In the genomic region with DNA sequence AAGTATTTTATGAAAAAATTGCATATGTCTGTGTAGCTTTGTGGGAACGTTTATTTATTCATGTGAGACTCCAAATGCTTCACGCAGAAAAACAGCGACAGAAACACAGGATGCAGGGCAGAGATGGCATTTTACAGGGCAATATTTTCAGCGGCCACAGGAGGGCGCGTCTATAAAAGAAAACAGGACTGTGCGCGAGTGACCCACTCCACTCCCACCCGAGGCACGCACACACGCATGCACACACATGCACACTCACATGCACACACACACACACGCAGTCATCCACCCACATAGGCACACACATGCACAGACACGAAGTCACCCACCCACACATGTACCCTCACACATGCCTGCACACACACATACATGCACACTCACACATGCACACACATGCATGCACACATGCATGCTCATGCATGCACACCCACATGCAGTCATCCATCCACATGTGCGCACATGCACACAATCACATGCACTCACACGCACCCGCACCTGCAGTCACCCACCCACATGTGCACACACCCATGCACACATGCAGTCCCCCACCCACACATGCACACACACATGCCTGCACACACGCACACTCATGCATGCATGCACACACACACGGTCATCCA, we compare ENCODE assay signal across 1 cellular context.
TF ChIP-seq lines count a peak whose summit lies in the region.

No MANE protein-coding gene starts in this region.

TF ChIP-seq in K562, 482 proteins besides CTCF, POLR2A, EP300 and RAD21 (continued from another document and continues in another):
- TF ChIP-seq, protein P1, sequence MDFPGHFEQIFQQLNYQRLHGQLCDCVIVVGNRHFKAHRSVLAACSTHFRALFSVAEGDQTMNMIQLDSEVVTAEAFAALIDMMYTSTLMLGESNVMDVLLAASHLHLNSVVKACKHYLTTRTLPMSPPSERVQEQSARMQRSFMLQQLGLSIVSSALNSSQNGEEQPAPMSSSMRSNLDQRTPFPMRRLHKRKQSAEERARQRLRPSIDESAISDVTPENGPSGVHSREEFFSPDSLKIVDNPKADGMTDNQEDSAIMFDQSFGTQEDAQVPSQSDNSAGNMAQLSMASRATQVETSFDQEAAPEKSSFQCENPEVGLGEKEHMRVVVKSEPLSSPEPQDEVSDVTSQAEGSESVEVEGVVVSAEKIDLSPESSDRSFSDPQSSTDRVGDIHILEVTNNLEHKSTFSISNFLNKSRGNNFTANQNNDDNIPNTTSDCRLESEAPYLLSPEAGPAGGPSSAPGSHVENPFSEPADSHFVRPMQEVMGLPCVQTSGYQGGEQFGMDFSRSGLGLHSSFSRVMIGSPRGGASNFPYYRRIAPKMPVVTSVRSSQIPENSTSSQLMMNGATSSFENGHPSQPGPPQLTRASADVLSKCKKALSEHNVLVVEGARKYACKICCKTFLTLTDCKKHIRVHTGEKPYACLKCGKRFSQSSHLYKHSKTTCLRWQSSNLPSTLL (IDR thresholded peaks at IDR 0.05): no peak
- TF ChIP-seq RBM39 (optimal IDR thresholded peaks at IDR 0.05; ENCODE audit: low read depth, low read length) (no peak), ZBTB34 (CRISPR knock-in tag; IDR thresholded peaks at IDR 0.05) (no peak), AFF1 (IDR thresholded peaks at IDR 0.05; ENCODE audit: low read depth in 1 of 2, partially characterized antibody in 2 of 2) (no peak), DIDO1 (tag; IDR thresholded peaks at IDR 0.05; ENCODE audit: low read depth) (no peak), TCF3 (CRISPR knock-in tag; IDR thresholded peaks at IDR 0.05) (no peak), RUNX1 (IDR thresholded peaks at IDR 0.05; ENCODE audit: low read depth) (no peak), HMGN3 (IDR thresholded peaks at IDR 0.05; ENCODE audit: borderline replicate concordance, extremely low read depth, insufficient read length, low read depth, low read length) (no peak), FOXM1 (IDR thresholded peaks at IDR 0.05; ENCODE audit: low read depth) (no peak), FOXM1 (CRISPR knock-in tag; IDR thresholded peaks at IDR 0.05; ENCODE audit: low read depth) (no peak), ZSCAN29 (IDR thresholded peaks at IDR 0.05) (no peak), ZNF146 (CRISPR knock-in tag; IDR thresholded peaks at IDR 0.05; ENCODE audit: unreplicated experiment) (no peak), KAT8 (IDR thresholded peaks at IDR 0.05; ENCODE audit: low read depth) (no peak), TAF15 (IDR thresholded peaks at IDR 0.05; ENCODE audit: low read depth, low read length) (no peak), PREB (CRISPR knock-in tag; IDR thresholded peaks at IDR 0.05) (no peak), ZC3H11A (IDR thresholded peaks at IDR 0.05; ENCODE audit: low read depth, low read length) (no peak), BRD4 (IDR thresholded peaks at IDR 0.05) (no peak), E2F1 (CRISPR knock-in tag; IDR thresholded peaks at IDR 0.05) (no peak), THAP7 (CRISPR knock-in tag; IDR thresholded peaks at IDR 0.05) (no peak), ZNF354B (CRISPR knock-in tag; IDR thresholded peaks at IDR 0.05) (no peak), PTBP1 (IDR thresholded peaks at IDR 0.05; ENCODE audit: low read depth, low read length) (no peak), STAT6 (CRISPR knock-in tag; IDR thresholded peaks at IDR 0.05) (no peak)
- TF ChIP-seq, protein P2, sequence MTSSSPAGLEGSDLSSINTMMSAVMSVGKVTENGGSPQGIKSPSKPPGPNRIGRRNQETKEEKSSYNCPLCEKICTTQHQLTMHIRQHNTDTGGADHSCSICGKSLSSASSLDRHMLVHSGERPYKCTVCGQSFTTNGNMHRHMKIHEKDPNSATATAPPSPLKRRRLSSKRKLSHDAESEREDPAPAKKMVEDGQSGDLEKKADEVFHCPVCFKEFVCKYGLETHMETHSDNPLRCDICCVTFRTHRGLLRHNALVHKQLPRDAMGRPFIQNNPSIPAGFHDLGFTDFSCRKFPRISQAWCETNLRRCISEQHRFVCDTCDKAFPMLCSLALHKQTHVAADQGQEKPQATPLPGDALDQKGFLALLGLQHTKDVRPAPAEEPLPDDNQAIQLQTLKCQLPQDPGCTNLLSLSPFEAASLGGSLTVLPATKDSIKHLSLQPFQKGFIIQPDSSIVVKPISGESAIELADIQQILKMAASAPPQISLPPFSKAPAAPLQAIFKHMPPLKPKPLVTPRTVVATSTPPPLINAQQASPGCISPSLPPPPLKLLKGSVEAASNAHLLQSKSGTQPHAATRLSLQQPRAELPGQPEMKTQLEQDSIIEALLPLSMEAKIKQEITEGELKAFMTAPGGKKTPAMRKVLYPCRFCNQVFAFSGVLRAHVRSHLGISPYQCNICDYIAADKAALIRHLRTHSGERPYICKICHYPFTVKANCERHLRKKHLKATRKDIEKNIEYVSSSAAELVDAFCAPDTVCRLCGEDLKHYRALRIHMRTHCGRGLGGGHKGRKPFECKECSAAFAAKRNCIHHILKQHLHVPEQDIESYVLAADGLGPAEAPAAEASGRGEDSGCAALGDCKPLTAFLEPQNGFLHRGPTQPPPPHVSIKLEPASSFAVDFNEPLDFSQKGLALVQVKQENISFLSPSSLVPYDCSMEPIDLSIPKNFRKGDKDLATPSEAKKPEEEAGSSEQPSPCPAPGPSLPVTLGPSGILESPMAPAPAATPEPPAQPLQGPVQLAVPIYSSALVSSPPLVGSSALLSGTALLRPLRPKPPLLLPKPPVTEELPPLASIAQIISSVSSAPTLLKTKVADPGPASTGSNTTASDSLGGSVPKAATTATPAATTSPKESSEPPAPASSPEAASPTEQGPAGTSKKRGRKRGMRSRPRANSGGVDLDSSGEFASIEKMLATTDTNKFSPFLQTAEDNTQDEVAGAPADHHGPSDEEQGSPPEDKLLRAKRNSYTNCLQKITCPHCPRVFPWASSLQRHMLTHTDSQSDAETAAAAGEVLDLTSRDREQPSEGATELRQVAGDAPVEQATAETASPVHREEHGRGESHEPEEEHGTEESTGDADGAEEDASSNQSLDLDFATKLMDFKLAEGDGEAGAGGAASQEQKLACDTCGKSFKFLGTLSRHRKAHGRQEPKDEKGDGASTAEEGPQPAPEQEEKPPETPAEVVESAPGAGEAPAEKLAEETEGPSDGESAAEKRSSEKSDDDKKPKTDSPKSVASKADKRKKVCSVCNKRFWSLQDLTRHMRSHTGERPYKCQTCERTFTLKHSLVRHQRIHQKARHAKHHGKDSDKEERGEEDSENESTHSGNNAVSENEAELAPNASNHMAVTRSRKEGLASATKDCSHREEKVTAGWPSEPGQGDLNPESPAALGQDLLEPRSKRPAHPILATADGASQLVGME (CRISPR knock-in tag; IDR thresholded peaks at IDR 0.05): no peak
- TF ChIP-seq, protein P3, sequence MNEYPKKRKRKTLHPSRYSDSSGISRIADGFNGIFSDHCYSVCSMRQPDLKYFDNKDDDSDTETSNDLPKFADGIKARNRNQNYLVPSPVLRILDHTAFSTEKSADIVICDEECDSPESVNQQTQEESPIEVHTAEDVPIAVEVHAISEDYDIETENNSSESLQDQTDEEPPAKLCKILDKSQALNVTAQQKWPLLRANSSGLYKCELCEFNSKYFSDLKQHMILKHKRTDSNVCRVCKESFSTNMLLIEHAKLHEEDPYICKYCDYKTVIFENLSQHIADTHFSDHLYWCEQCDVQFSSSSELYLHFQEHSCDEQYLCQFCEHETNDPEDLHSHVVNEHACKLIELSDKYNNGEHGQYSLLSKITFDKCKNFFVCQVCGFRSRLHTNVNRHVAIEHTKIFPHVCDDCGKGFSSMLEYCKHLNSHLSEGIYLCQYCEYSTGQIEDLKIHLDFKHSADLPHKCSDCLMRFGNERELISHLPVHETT (CRISPR knock-in tag; conservative IDR thresholded peaks at IDR 0.05 in 1 of 2, IDR thresholded peaks at IDR 0.05 in 1 of 2): no peak
- TF ChIP-seq, protein P4, sequence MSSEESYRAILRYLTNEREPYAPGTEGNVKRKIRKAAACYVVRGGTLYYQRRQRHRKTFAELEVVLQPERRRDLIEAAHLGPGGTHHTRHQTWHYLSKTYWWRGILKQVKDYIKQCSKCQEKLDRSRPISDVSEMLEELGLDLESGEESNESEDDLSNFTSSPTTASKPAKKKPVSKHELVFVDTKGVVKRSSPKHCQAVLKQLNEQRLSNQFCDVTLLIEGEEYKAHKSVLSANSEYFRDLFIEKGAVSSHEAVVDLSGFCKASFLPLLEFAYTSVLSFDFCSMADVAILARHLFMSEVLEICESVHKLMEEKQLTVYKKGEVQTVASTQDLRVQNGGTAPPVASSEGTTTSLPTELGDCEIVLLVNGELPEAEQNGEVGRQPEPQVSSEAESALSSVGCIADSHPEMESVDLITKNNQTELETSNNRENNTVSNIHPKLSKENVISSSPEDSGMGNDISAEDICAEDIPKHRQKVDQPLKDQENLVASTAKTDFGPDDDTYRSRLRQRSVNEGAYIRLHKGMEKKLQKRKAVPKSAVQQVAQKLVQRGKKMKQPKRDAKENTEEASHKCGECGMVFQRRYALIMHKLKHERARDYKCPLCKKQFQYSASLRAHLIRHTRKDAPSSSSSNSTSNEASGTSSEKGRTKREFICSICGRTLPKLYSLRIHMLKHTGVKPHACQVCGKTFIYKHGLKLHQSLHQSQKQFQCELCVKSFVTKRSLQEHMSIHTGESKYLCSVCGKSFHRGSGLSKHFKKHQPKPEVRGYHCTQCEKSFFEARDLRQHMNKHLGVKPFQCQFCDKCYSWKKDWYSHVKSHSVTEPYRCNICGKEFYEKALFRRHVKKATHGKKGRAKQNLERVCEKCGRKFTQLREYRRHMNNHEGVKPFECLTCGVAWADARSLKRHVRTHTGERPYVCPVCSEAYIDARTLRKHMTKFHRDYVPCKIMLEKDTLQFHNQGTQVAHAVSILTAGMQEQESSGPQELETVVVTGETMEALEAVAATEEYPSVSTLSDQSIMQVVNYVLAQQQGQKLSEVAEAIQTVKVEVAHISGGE (CRISPR knock-in tag; IDR thresholded peaks at IDR 0.05): no peak
